Comparison of ENCODE assay signal across 1 cellular context in genomic region chr9:107983762-107984161, GRCh38.
TF ChIP-seq lines count a peak whose summit lies in the region.

No MANE protein-coding gene starts in this region.

TF ChIP-seq in IMR-90, 13 proteins besides CTCF, POLR2A, EP300 and RAD21:
- TF ChIP-seq FOS (IDR thresholded peaks at IDR 0.05; ENCODE audit: low read depth, low read length) = no peak
- no peak for TF ChIP-seq CEBPB (IDR thresholded peaks at IDR 0.05; ENCODE audit: low read depth, low read length)
- no peak for TF ChIP-seq CHD1 (IDR thresholded peaks at IDR 0.05; ENCODE audit: low read depth, low read length)
- TF ChIP-seq, protein P1, sequence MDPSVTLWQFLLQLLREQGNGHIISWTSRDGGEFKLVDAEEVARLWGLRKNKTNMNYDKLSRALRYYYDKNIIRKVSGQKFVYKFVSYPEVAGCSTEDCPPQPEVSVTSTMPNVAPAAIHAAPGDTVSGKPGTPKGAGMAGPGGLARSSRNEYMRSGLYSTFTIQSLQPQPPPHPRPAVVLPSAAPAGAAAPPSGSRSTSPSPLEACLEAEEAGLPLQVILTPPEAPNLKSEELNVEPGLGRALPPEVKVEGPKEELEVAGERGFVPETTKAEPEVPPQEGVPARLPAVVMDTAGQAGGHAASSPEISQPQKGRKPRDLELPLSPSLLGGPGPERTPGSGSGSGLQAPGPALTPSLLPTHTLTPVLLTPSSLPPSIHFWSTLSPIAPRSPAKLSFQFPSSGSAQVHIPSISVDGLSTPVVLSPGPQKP (IDR thresholded peaks at IDR 0.05; ENCODE audit: borderline replicate concordance, low read depth, low read length) = no peak
- TF ChIP-seq MAFK (IDR thresholded peaks at IDR 0.05; ENCODE audit: low read depth, low read length) = no peak
- TF ChIP-seq MAZ (IDR thresholded peaks at IDR 0.05; ENCODE audit: borderline replicate concordance, low read depth, low read length) = no peak
- TF ChIP-seq SMC3 (IDR thresholded peaks at IDR 0.05; ENCODE audit: low read depth, low read length) = no peak
